Comparison of ENCODE assay signal across 13 cellular contexts in the genomic region with DNA sequence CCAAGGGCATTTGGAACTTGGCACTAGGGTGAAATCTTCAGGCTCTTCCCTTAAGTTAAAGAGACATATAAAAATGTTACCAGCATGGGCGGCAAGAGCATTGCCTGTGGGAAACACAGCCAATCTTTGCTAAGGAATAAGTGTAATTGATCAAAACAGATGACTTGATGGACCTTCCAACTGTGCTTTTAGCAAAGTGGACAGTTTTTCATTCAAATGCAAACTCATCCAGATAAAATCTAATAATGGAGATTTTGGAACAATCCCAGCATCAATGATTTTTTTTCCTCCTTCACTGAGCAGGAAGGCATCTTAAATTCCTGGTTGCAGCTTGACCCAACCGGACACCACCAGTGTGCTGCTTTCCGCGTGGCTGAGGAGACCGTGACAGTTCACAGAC. TPM values are rescaled to one million over a fixed set of nuclear protein-coding genes. Genes with fewer than 3 reads are reported as not detected.
A peak's percentile ranks its signal among the peaks of the same experiment; 100 is the strongest.
DNase-seq lines count a peak whose midpoint lies in the region; ATAC-seq and TF ChIP-seq lines count a peak whose summit lies in the region.
"Had no signal": no experiment of that assay in that cellular context is flagged by ENCODE, and none has a peak within 500 bp of the region (broad histone marks: within the 10 kb centered on the region; RNA-seq: fewer than 3 reads in every experiment).

No MANE protein-coding gene starts in this region.

- no peaks in the 10 kb centered on the region for H3K36me3 Mint-ChIP-seq in CD4-positive, alpha-beta memory T cell
- no peaks in the 10 kb centered on the region for H3K36me3 Mint-ChIP-seq in GM23338 (ENCODE audit: low read depth)
- no peaks in the 10 kb centered on the region for H3K36me3 Mint-ChIP-seq in brain
- H3K36me3 Mint-ChIP-seq in neural progenitor cell = peaks cover 3% of the 10 kb centered on the region
- peaks cover 6 to 13% of the 10 kb centered on the region in 2 donors for H3K36me3 Mint-ChIP-seq in activated naive CD4-positive, alpha-beta T cell treated with anti-CD3 and anti-CD28 coated beads, Interleukin-2, amount 50 U/mL, for 72 hours

- peaks cover 22 to 27% of the 10 kb centered on the region in 2 donors for H3K27me3 Mint-ChIP-seq in CD4-positive, alpha-beta memory T cell
- H3K27me3 Mint-ChIP-seq in GM23338 (ENCODE audit: insufficient read depth, low read depth, poor library complexity) = peaks cover 56% of the 10 kb centered on the region
- H3K27me3 Mint-ChIP-seq in brain = peaks cover 86% of the 10 kb centered on the region
- H3K27me3 Mint-ChIP-seq in neural progenitor cell (ENCODE audit: insufficient read depth, low read depth) = peaks cover 55% of the 10 kb centered on the region

- intact Hi-C loops in CD4-positive, alpha-beta memory T cell (cut with micrococcal nuclease) = no loop called here

- peaks cover 7 to 26% (median 16%) of the 10 kb centered on the region in 4 donors for H3K4me1 Mint-ChIP-seq in CD4-positive, alpha-beta memory T cell
- H3K4me1 Mint-ChIP-seq in GM23338 (peaks cover 10% of the 10 kb centered on the region), brain (peaks cover 21% of the 10 kb centered on the region), neural progenitor cell (peaks cover 16% of the 10 kb centered on the region)

- H3K4me3 Mint-ChIP-seq in CD4-positive, alpha-beta memory T cell = peak overlapping the region; percentile 12 to 93 (median 84)
- H3K4me3 Mint-ChIP-seq in GM23338 (no peak overlapping the region; the same call in 2 of the 3 replicates), brain (peak overlapping the region in 4 of 5 experiments; percentile 5 to 82 (median 81)), neural progenitor cell (peak overlapping the region; percentile 30)

- peaks cover 0 to 2% (median 0%) of the 10 kb centered on the region in 8 donors for H3K9me3 Mint-ChIP-seq in CD4-positive, alpha-beta memory T cell
- H3K9me3 Mint-ChIP-seq in GM23338 (peaks cover 3% of the 10 kb centered on the region; the same call in 1 of the 3 replicates), brain (peaks cover 0 to 10% (median 5%) of the 10 kb centered on the region in 5 experiments), neural progenitor cell (peaks cover 5% of the 10 kb centered on the region)
- no peaks in the 10 kb centered on the region for H3K9me3 Mint-ChIP-seq in activated naive CD4-positive, alpha-beta T cell treated with anti-CD3 and anti-CD28 coated beads, Interleukin-2, amount 50 U/mL, for 72 hours
- H3K9me3 Mint-ChIP-seq: T-helper 1 cell treated with Interleukin-12 subunit alpha and Interleukin-12 subunit beta and Interleukin-4 antibody, amounts not matched to agents 30 μg/mL and 1 μg/mL, for 36 hours had no signal

- CTCF ChIA-PET in CD4-positive, alpha-beta memory T cell (lab: Charles Lee; ENCODE audit: partially characterized antibody) = interaction anchor here (1.2 kb wide), 1 partner anchor 40 kb away, joined by 3 read pairs; no protein-coding TSS in a partner anchor

- H3K9ac ChIP-seq in neural progenitor cell = no peak overlapping the region

- no peaks in the 10 kb centered on the region; the same call in 1 of the 2 replicates for H4K20me1 ChIP-seq in GM23338 (replicated peaks; ENCODE audit: insufficient read depth)
- peaks cover 3% of the 10 kb centered on the region for H4K20me1 ChIP-seq in neural progenitor cell (ENCODE audit: low read depth)

- DNase-seq in CD4-positive, alpha-beta memory T cell = no peak
- DNase-seq in GM23338 (ENCODE audit: low spot score) = no peak
- DNase-seq in neural progenitor cell (ENCODE audit: low spot score) = no peak
- DNase-seq in foreskin fibroblast = no peak
- DNase-seq in MV-4-11 (lab: John Stamatoyannopoulos, UW) = no peak
- no peak for DNase-seq in GM19240 (ENCODE audit: insufficient read length, low spot score)
- DNase-seq in activated naive CD4-positive, alpha-beta T cell treated with anti-CD3 and anti-CD28 coated beads, Interleukin-2, amount 50 U/mL, for 72 hours (ENCODE audit: low spot score in 2 of 2) = no peak
- DNase-seq: activated CD4-positive, alpha-beta T cell treated with anti-CD3 and anti-CD28 coated beads, Interleukin-2, amount 50 U/mL, for 48 hours; PC-9; stimulated activated CD4-positive, alpha-beta T cell treated with anti-CD3 and anti-CD28 coated beads, Interleukin-2, amount 100 ng/mL, for 24 hours had no signal

- POLR2A ChIA-PET in CD4-positive, alpha-beta memory T cell (lab: Charles Lee; ENCODE audit: partially characterized antibody) = no interaction called here

- TF ChIP-seq CTCF in GM23338 (conservative IDR thresholded peaks at IDR 0.05; ENCODE audit: low read depth in 2 of 2) = no peak
- no peak for TF ChIP-seq CTCF in brain (conservative IDR thresholded peaks at IDR 0.05)
- no peak for TF ChIP-seq CTCF in neural progenitor cell (IDR thresholded peaks at IDR 0.05)
- TF ChIP-seq CTCF in foreskin fibroblast (IDR thresholded peaks at IDR 0.05; ENCODE audit: low read depth, low read length) = no peak

- no peak overlapping the region for H3K4me2 ChIP-seq in GM23338
- H3K4me2 ChIP-seq in neural progenitor cell = no peak overlapping the region
- H3K4me2 ChIP-seq: PC-9 had no signal

- H3K4me3 ChIP-seq in CD4-positive, alpha-beta memory T cell (ENCODE audit: low read length in 2 of 2) = no peak overlapping the region
- H3K4me3 ChIP-seq in GM23338 = no peak overlapping the region
- H3K4me3 ChIP-seq in neural progenitor cell = no peak overlapping the region
- no peak overlapping the region for H3K4me3 ChIP-seq in foreskin fibroblast (ENCODE audit: low read depth in 1 of 2, low read length in 2 of 2)
- H3K4me3 ChIP-seq: PC-9 had no signal

- H3K4me1 ChIP-seq in CD4-positive, alpha-beta memory T cell (ENCODE audit: insufficient read depth, low read length) = peaks cover 11% of the 10 kb centered on the region
- H3K4me1 ChIP-seq in GM23338 (ENCODE audit: insufficient read depth) = peaks cover 3% of the 10 kb centered on the region; the same call in 1 of the 2 replicates
- H3K4me1 ChIP-seq in neural progenitor cell = peaks cover 11% of the 10 kb centered on the region

- H2AFZ ChIP-seq in GM23338 (no peak overlapping the region), neural progenitor cell (replicated peaks) (no peak overlapping the region)
- H2AFZ ChIP-seq: PC-9 had no signal

- H3K9me3 ChIP-seq in CD4-positive, alpha-beta memory T cell (ENCODE audit: control insufficient read depth in 1 of 2, low read length in 2 of 2) = no peaks in the 10 kb centered on the region
- no peaks in the 10 kb centered on the region for H3K9me3 ChIP-seq in neural progenitor cell (ENCODE audit: low read depth)

- no peaks in the 10 kb centered on the region for H3K27me3 ChIP-seq in CD4-positive, alpha-beta memory T cell (ENCODE audit: insufficient read depth, low read length)
- H3K27me3 ChIP-seq in GM23338 (ENCODE audit: insufficient read depth) = peaks cover 73% of the 10 kb centered on the region
- H3K27me3 ChIP-seq in neural progenitor cell = peaks cover 87% of the 10 kb centered on the region

- no peak overlapping the region for H3K27ac ChIP-seq in CD4-positive, alpha-beta memory T cell (ENCODE audit: low read depth, low read length)
- H3K27ac ChIP-seq in GM23338 (ENCODE audit: low read depth) (no peak overlapping the region), neural progenitor cell (no peak overlapping the region)
- H3K27ac ChIP-seq: PC-9 had no signal

- no peaks in the 10 kb centered on the region for H3K9me2 ChIP-seq in GM23338 (ENCODE audit: insufficient read depth)

- no peak for ATAC-seq in GM23338
- no peak for ATAC-seq in activated naive CD4-positive, alpha-beta T cell treated with anti-CD3 and anti-CD28 coated beads, Interleukin-2, amount 50 U/mL, for 72 hours

- no peaks in the 10 kb centered on the region for H3K79me2 ChIP-seq in GM23338 (replicated peaks; ENCODE audit: insufficient read depth)
- H3K79me2 ChIP-seq in neural progenitor cell (ENCODE audit: low read depth) = no peaks in the 10 kb centered on the region

- peaks cover 12% of the 10 kb centered on the region; the same call in 1 of the 2 replicates for H3F3A ChIP-seq in GM23338 (replicated peaks; ENCODE audit: low read depth)
- H3F3A ChIP-seq in neural progenitor cell (ENCODE audit: low read depth) = peaks cover 25% of the 10 kb centered on the region

- H3K27ac Mint-ChIP-seq in CD4-positive, alpha-beta memory T cell = peak overlapping the region in 1 of 7 donors; percentile 51
- H3K27ac Mint-ChIP-seq in GM23338 = no peak overlapping the region
- no peak overlapping the region for H3K27ac Mint-ChIP-seq in brain
- H3K27ac Mint-ChIP-seq in neural progenitor cell = no peak overlapping the region
- no peak overlapping the region for H3K27ac Mint-ChIP-seq in activated naive CD4-positive, alpha-beta T cell treated with anti-CD3 and anti-CD28 coated beads, Interleukin-2, amount 50 U/mL, for 72 hours
- H3K27ac Mint-ChIP-seq: T-helper 1 cell treated with Interleukin-12 subunit alpha and Interleukin-12 subunit beta and Interleukin-4 antibody, amounts not matched to agents 30 μg/mL and 1 μg/mL, for 36 hours had no signal

- H3K36me3 ChIP-seq in CD4-positive, alpha-beta memory T cell (ENCODE audit: insufficient read depth, low read length) = no peaks in the 10 kb centered on the region
- H3K36me3 ChIP-seq in GM23338 (ENCODE audit: insufficient read depth) (no peaks in the 10 kb centered on the region), neural progenitor cell (no peaks in the 10 kb centered on the region)

RNA-seq across cellular contexts. Expression of gene BHLHA9, which starts 42.9 kb away (rescaled TPM):
- total RNA-seq in CD4-positive, alpha-beta memory T cell = not detected
- polyA plus RNA-seq in CD4-positive, alpha-beta memory T cell = not detected
- total RNA-seq in GM23338 (2014; rRNA removed; shearing (Covaris generic)) = 2.3 TPM in 1 of 2 replicates, not detected in the other
- polyA plus RNA-seq in GM23338 (2016; fragmentation: Nextera tagmentation; extraction: Ambion mirVana) (0.39 and 1.1 TPM in 2 replicates), brain (ENCODE audit: insufficient read depth, low read depth, low replicate concordance) (not detected)
- total RNA-seq in neural progenitor cell (ENCODE audit: low replicate concordance) = not detected in 2 replicates
- total RNA-seq in activated naive CD4-positive, alpha-beta T cell treated with anti-CD3 and anti-CD28 coated beads, Interleukin-2, amount 50 U/mL, for 72 hours = not detected
- total RNA-seq: PC-9, renal cortical epithelial cell had no signal

RNA-seq across cellular contexts. Expression of gene ABR, which starts 47.6 kb away (rescaled TPM):
- 100 to 1,000 TPM; 139 to 157 TPM for total RNA-seq in CD4-positive, alpha-beta memory T cell
- 10 to 100 TPM in 1 of 2 donors, 1 to 10 TPM in 1; 7.2 to 33.4 TPM for polyA plus RNA-seq in CD4-positive, alpha-beta memory T cell
- 24.3 and 27.7 TPM in 2 replicates for total RNA-seq in GM23338 (2014; rRNA removed; shearing (Covaris generic))
- polyA plus RNA-seq in GM23338 (2016; fragmentation: Nextera tagmentation; extraction: Ambion mirVana) (15.0 and 18.5 TPM in 2 replicates), brain (ENCODE audit: insufficient read depth, low read depth, low replicate concordance) (203 TPM)
- total RNA-seq in neural progenitor cell (ENCODE audit: low replicate concordance) = 36.7 and 92.7 TPM in 2 replicates
- 10 to 100 TPM; 36.0 to 45.8 TPM for total RNA-seq in activated naive CD4-positive, alpha-beta T cell treated with anti-CD3 and anti-CD28 coated beads, Interleukin-2, amount 50 U/mL, for 72 hours

RNA-seq across cellular contexts. Expression of gene TRARG1, which starts 52.1 kb away (rescaled TPM):
- not detected for total RNA-seq in CD4-positive, alpha-beta memory T cell
- not detected for polyA plus RNA-seq in CD4-positive, alpha-beta memory T cell
- 0.12 TPM in 1 of 2 replicates, not detected in the other for total RNA-seq in GM23338 (2014; rRNA removed; shearing (Covaris generic))
- polyA plus RNA-seq in GM23338 (2016; fragmentation: Nextera tagmentation; extraction: Ambion mirVana) (not detected in 2 replicates), brain (ENCODE audit: insufficient read depth, low read depth, low replicate concordance) (0.08 TPM)
- total RNA-seq in neural progenitor cell (ENCODE audit: low replicate concordance) = 0.06 TPM in 1 of 2 replicates, not detected in the other
- under 1 TPM in 1 of 2 donors, not detected in 1; 0.08 TPM for total RNA-seq in activated naive CD4-positive, alpha-beta T cell treated with anti-CD3 and anti-CD28 coated beads, Interleukin-2, amount 50 U/mL, for 72 hours
- total RNA-seq: PC-9, renal cortical epithelial cell had no signal
